6 cellular contexts compared by ENCODE assay signal in genomic region chr3:161405087-161405486, GRCh38. TPM values are rescaled to one million over a fixed set of nuclear protein-coding genes. Genes with fewer than 3 reads are reported as not detected.
"Had no signal": no experiment of that assay in that cellular context is flagged by ENCODE, and none has a peak within 500 bp of the region (broad histone marks: within the 10 kb centered on the region; RNA-seq: fewer than 3 reads in every experiment).

No MANE protein-coding gene starts in this region.

- ATAC-seq: HepG2, K562 had no signal

- DNase-seq: IMR-90, KBM-7, KG1 had no signal

- H3K4me3 ChIP-seq: K562 had no signal

- H3K27ac ChIP-seq: HL-60 had no signal

RNA-seq across cellular contexts. Expression of gene SPTSSB, which starts 33.8 kb away (rescaled TPM):
- total RNA-seq: IMR-90 had no signal
